8 cellular contexts compared by ENCODE assay signal in genomic region chr2:39837856-39838453, GRCh38. TPM values are rescaled to one million over a fixed set of nuclear protein-coding genes. Genes with fewer than 3 reads are reported as not detected.
DNase-seq lines count a peak whose midpoint lies in the region; ATAC-seq, FAIRE-seq and TF ChIP-seq lines count a peak whose summit lies in the region.

No MANE protein-coding gene starts in this region.

- FAIRE-seq in K562 (lab: Jason Lieb, UNC), result peak; percentile 90

- H3K79me2 ChIP-seq in K562 (ENCODE audit: control insufficient read depth, insufficient read depth, low read length), result no peaks in the 10 kb centered on the region

- H3K27ac ChIP-seq in K562 (ENCODE audit: extremely low read depth, low read depth, low read length), result no peak overlapping the region; the same call in 2 of the 3 replicates
- no peak overlapping the region for H3K27ac ChIP-seq in vagina

- no peaks in the 10 kb centered on the region for H4K20me1 ChIP-seq in K562 (replicated peaks; ENCODE audit: control insufficient read depth, insufficient read depth, low read length)

- peak overlapping the region; percentile 15 for H3K4me2 ChIP-seq in K562 (ENCODE audit: insufficient read depth, low read length)

- H3K9me3 ChIP-seq in K562 (replicated peaks; ENCODE audit: control insufficient read depth, insufficient read depth, low read depth, low read length) (no peaks in the 10 kb centered on the region; the same call in 1 of the 2 replicates), vagina (peaks cover 4% of the 10 kb centered on the region)

- no peak overlapping the region for H3K9ac ChIP-seq in K562 (ENCODE audit: insufficient read depth in 1 of 2, low read depth in 2 of 2, low read length in 2 of 2)

- in situ Hi-C loops in GM13976 (cut with MboI; ENCODE audit: low sequenced_read_pairs, unreplicated experiment), result no loop called here
- in situ Hi-C loops in K562 (cut with MboI), result no loop called here

- POLR2A ChIA-PET in K562 (lab: Yijun Ruan, JAX), result no interaction called here

- H3K4me1 ChIP-seq in K562 (replicated peaks in 1 of 2; ENCODE audit: control insufficient read depth in 2 of 2, insufficient read depth in 2 of 2, low read length in 2 of 2) (peaks cover 0 to 7% of the 10 kb centered on the region in 2 experiments; a peak in 2 of 5 replicates), vagina (no peaks in the 10 kb centered on the region)

- no peaks in the 10 kb centered on the region for H3K36me3 ChIP-seq in K562 (ENCODE audit: control insufficient read depth, insufficient read depth, low read length)
- no peaks in the 10 kb centered on the region for H3K36me3 ChIP-seq in vagina

- H3K9me1 ChIP-seq in K562 (ENCODE audit: control insufficient read depth, insufficient read depth, low read length), result no peaks in the 10 kb centered on the region

- peak overlapping the region; percentile 71 for H2AFZ ChIP-seq in K562 (ENCODE audit: low read depth, low read length)

- CTCF ChIA-PET in K562 (lab: Yijun Ruan, JAX; ENCODE audit: low intra/inter-chr PET ratio), result no interaction called here

- H3K27me3 ChIP-seq in K562 (ENCODE audit: control insufficient read depth in 2 of 2, insufficient read depth in 2 of 2, low read length in 2 of 2) (no peaks in the 10 kb centered on the region), vagina (no peaks in the 10 kb centered on the region)

- no TSS peak for BruUV-seq in K562 (replicated peaks; lab: Mats Ljungman, UMichigan)

- WGBS in K562 (ENCODE audit: insufficient coverage, low coverage, missing lambda C conversion rate), result 7% methylated on average over 6 of the region's 6 CpGs

- TF ChIP-seq RAD21 in K562 (CRISPR knock-in tag; conservative IDR thresholded peaks at IDR 0.05 in 1 of 2, IDR thresholded peaks at IDR 0.05 in 1 of 2), result peak; percentile 34 to 63; a peak in 3 of 4 replicates

- peak; percentile 76 for ATAC-seq in HG02610 (IDR thresholded peaks at IDR 0.05; ENCODE audit: unreplicated experiment)
- peak; percentile 96 for ATAC-seq in K562

- DNase-seq in AG09309 (ENCODE audit: low read depth) (peak; percentile 5), GM13976 (ENCODE audit: low spot score) (peak; percentile 43), MV-4-11 (lab: John Stamatoyannopoulos, UW) (peak; percentile 43), K562 (ENCODE audit: extremely low read depth in 1 of 4, low spot score in 3 of 4) (peak; percentile 47 to 59 (median 54)), lung microvascular endothelial cell (ENCODE audit: low read depth in 2 of 2) (peak; percentile 45 to 50), COR-L47 (lab: John Stamatoyannopoulos, UW) (no peak), vagina (ENCODE audit: extremely low spot score in 2 of 2) (no peak)

- intact Hi-C loops in K562 (cut with micrococcal nuclease), result no loop called here
- intact Hi-C loops in vagina (cut with DNase I), result no loop called here

- peak; percentile 91 for TF ChIP-seq CTCF in AG09309 (IDR thresholded peaks at IDR 0.05; ENCODE audit: control insufficient read depth, insufficient read depth, low read depth, low read length, missing control alignments)
- TF ChIP-seq CTCF in GM13976 (IDR thresholded peaks at IDR 0.05; ENCODE audit: borderline replicate concordance, control extremely low read depth, extremely low read depth, insufficient read depth, missing control alignments), result peak; percentile 80
- peak; percentile 69 to 85 (median 77) for TF ChIP-seq CTCF in K562 (IDR thresholded peaks at IDR 0.05 in 2 of 3, conservative IDR thresholded peaks at IDR 0.05 in 1 of 3; ENCODE audit: insufficient read depth in 2 of 3, low read depth in 1 of 3, low read length in 3 of 3)
- TF ChIP-seq CTCF in vagina (IDR thresholded peaks at IDR 0.05), result no peak

- TF ChIP-seq EP300 in K562 (IDR thresholded peaks at IDR 0.05; ENCODE audit: low read length), result no peak

- TF ChIP-seq POLR2A in K562 (conservative IDR thresholded peaks at IDR 0.05), result no peak
- no peak for TF ChIP-seq POLR2A in vagina (IDR thresholded peaks at IDR 0.05)

- no peak overlapping the region for H3K4me3 ChIP-seq in AG09309 (ENCODE audit: control insufficient read depth, low read depth, low read length)
- H3K4me3 ChIP-seq in K562, result no peak overlapping the region
- H3K4me3 ChIP-seq in vagina, result no peak overlapping the region

TF ChIP-seq in K562, 482 proteins besides CTCF, POLR2A, EP300 and RAD21:
- TF ChIP-seq CBX5 (IDR thresholded peaks at IDR 0.05; ENCODE audit: borderline replicate concordance, low read depth), result peak; percentile 36; the same call in 1 of the 2 replicates
- TF ChIP-seq NUFIP1 (IDR thresholded peaks at IDR 0.05; ENCODE audit: partially characterized antibody), result no peak
- peak; percentile 58 for TF ChIP-seq SMC3 (conservative IDR thresholded peaks at IDR 0.05; ENCODE audit: insufficient read depth, low read depth, low read length)
- TF ChIP-seq CBX3 (IDR thresholded peaks at IDR 0.05; ENCODE audit: borderline replicate concordance in 1 of 2, low read length in 2 of 2), result 0 out of 3 replicates have a peak, but pooled peaks of 1 of the 2 experiments have one; percentile 16
- peak; percentile 45; the same call in 1 of the 2 replicates for TF ChIP-seq KLF16 (IDR thresholded peaks at IDR 0.05)

RNA-seq across cellular contexts. Expression of gene THUMPD2, which starts 58.9 kb away (rescaled TPM):
- total RNA-seq in K562 (2011; cell fraction: chromatin; rRNA removed; ENCODE audit: low replicate concordance), result 19.7 and 76.3 TPM in 2 replicates
- total RNA-seq in K562 (2011; cell fraction: nucleolus; rRNA removed), result 10.5 and 16.2 TPM in 2 replicates
- total RNA-seq in K562 (2011; cell fraction: nucleoplasm; rRNA removed), result 25.3 and 42.7 TPM in 2 replicates
- 13.8 and 17.3 TPM in 2 replicates for total RNA-seq in K562 (2014; rRNA removed)
- total RNA-seq in K562 (2014; rRNA removed; fragmentation: Illumina TruSeq; extraction: Trizol), result 35.0 and 39.8 TPM in 2 replicates
- total RNA-seq in K562 (2015; rRNA removed; fragmentation: Illumina TruSeq; extraction: Trizol), result 30.6 and 31.9 TPM in 2 replicates
- total RNA-seq in K562 (2021), result 18.1 and 18.8 TPM in 2 replicates
- polyA plus RNA-seq in K562 (2011; rRNA removed), result 34.7 and 40.4 TPM in 2 replicates
- polyA plus RNA-seq in K562 (2011; cell fraction: cytosol; rRNA removed), result 7.1 and 11.6 TPM in 2 replicates
- polyA plus RNA-seq in K562 (2011; cell fraction: nucleus; rRNA removed), result 24.8 and 29.6 TPM in 2 replicates
- polyA plus RNA-seq in K562 (2012), result 13.8 and 14.9 TPM in 2 replicates
- 22.3 and 24.0 TPM in 2 replicates for polyA plus RNA-seq in K562 (2014; fragmentation: Illumina TruSeq; extraction: Trizol)
- 10 to 100 TPM in 1 of 2 experiments, 1 to 10 TPM in 1; 9.6 to 15.1 TPM for polyA plus RNA-seq in K562 (2014; fragmentation: Nextera tagmentation; extraction: Ambion mirVana)
- polyA plus RNA-seq in K562 (2014; rRNA removed), result 30.2 and 30.7 TPM in 2 replicates
- polyA minus RNA-seq in K562 (2011; rRNA and poly(A)+ RNA removed), result 26.1 and 27.0 TPM in 2 replicates
- 5.6 and 8.6 TPM in 2 replicates for polyA minus RNA-seq in K562 (2011; cell fraction: cytosol; rRNA and poly(A)+ RNA removed)
- 30.6 and 48.5 TPM in 2 replicates for polyA minus RNA-seq in K562 (2011; cell fraction: nucleus; rRNA and poly(A)+ RNA removed)
- total RNA-seq in lung microvascular endothelial cell, result 3.4 and 3.5 TPM in 2 replicates
- 10.3 TPM for total RNA-seq in vagina

Comparison
In these comparisons a context has a peak if more than half of its experiments do, and no peak if none do; other contexts are left out.
1. DNase-seq: peak in AG09309 (single experiment), GM13976 (single experiment), MV-4-11 (single experiment), K562 (4 of 4) and lung microvascular endothelial cell (2 of 2); none in COR-L47 (single experiment) and vagina (0 of 2).
2. CTCF ChIP-seq: peak in AG09309 (single experiment), GM13976 (single experiment) and K562 (3 of 3); none in vagina (0 of 3).